In the genomic region with DNA sequence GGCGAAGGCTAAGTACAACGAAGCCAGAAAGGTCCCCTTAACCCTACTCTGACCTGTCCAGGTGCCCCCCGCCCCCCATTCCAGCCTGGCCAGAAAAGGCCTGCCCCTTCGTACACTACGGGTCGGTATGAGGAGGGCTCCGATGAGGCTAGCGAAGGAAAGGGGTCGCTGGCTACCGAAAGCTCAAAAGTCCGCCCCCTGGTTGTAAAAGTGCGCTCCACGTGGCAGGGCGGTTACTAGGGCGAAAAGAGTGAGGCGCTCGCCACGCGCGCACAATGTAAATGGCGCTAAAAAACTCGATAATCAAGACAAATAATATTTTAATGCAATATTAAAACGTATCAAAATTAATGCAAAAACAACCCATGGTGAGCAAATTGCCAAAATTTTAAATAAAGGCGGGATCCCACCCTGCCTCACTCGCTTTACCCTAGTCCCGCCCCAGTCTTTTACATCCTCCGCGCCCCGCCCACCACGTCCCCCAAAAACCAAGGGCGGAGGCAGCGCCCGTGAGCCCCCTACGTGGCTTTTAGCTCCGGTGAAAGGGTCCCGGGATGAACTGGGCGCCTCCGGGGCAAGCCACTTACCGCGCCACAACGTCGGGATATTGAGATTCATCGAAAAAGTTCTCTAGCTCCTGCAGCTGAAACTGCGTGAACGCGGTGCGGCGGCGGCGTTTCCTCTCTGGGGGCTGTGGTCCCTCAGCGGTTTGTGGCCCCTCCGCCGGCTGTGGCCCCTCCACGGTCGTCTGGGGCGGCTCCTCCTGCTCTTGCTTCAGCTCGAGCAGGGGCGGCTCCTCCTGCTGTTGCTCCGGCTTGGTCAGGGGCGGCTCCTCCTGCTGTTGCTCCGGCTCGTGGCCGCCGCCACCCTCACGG, we compare ENCODE assay signal across 11 cellular contexts. TPM values are rescaled to one million over a fixed set of nuclear protein-coding genes. Genes with fewer than 3 reads are reported as not detected.
DNase-seq lines count a peak whose midpoint lies in the region; ATAC-seq and TF ChIP-seq lines count a peak whose summit lies in the region.
"Had no signal": no experiment of that assay in that cellular context is flagged by ENCODE, and none has a peak within 500 bp of the region (broad histone marks: within the 10 kb centered on the region; RNA-seq: fewer than 3 reads in every experiment).

No MANE protein-coding gene starts in this region.

- H3K79me2 ChIP-seq in GM23338 (replicated peaks; ENCODE audit: insufficient read depth): no peaks in the 10 kb centered on the region
- H3K79me2 ChIP-seq in SK-N-SH (ENCODE audit: insufficient read depth): no peaks in the 10 kb centered on the region

- H3K27me3 ChIP-seq in GM23338 (ENCODE audit: insufficient read depth) (peaks cover 96% of the 10 kb centered on the region), SK-N-SH (ENCODE audit: insufficient read depth) (peaks cover 55% of the 10 kb centered on the region), esophagus muscularis mucosa (peaks cover 0 to 44% (median 9%) of the 10 kb centered on the region in 4 donors), upper lobe of right lung (peaks cover 12% of the 10 kb centered on the region)

- ATAC-seq in GM23338: peak; percentile 53
- no peak for ATAC-seq in upper lobe of right lung
- ATAC-seq: HCT116, left ventricle myocardium superior had no signal

- H3K9me2 ChIP-seq in GM23338 (ENCODE audit: insufficient read depth): no peaks in the 10 kb centered on the region
- no peaks in the 10 kb centered on the region for H3K9me2 ChIP-seq in SK-N-SH

- peaks cover 81% of the 10 kb centered on the region for H3K27me3 Mint-ChIP-seq in GM23338 (ENCODE audit: insufficient read depth, low read depth, poor library complexity)

- H2AFZ ChIP-seq in GM23338 (no peak overlapping the region), SK-N-SH (ENCODE audit: low read depth) (no peak overlapping the region)

- TF ChIP-seq POLR2A in esophagus muscularis mucosa (IDR thresholded peaks at IDR 0.05; ENCODE audit: low read depth): no peak

- H3K9ac ChIP-seq in SK-N-SH: no peak overlapping the region

- POLR2A ChIA-PET in SK-N-SH (lab: Yijun Ruan, JAX): no interaction called here

- no peak overlapping the region for H3K27ac Mint-ChIP-seq in GM23338

- H3K4me2 ChIP-seq in GM23338 (peak overlapping the region; percentile 74), SK-N-SH (no peak overlapping the region)

- CTCF ChIA-PET in SK-N-SH (lab: Yijun Ruan, JAX): interaction anchor here (1.3 to 2.1 kb wide), 3 partner anchors 12 to 141 kb away, joined by 3 to 8 read pairs (median 4); no protein-coding TSS in a partner anchor

- H3K4me1 ChIP-seq in GM23338 (ENCODE audit: insufficient read depth) (peaks cover 4% of the 10 kb centered on the region; the same call in 1 of the 2 replicates), SK-N-SH (ENCODE audit: control insufficient read depth in 1 of 2, insufficient read depth in 2 of 2, low read depth in 1 of 2, low read length in 1 of 2) (no peaks in the 10 kb centered on the region), esophagus muscularis mucosa (peaks cover 4 to 23% (median 19%) of the 10 kb centered on the region in 4 donors), upper lobe of right lung (no peaks in the 10 kb centered on the region)

- DNase-seq in GM23338 (ENCODE audit: low spot score) (peak; percentile 64), SK-N-SH (peak; percentile 34), esophagus muscularis mucosa (ENCODE audit: extremely low spot score) (no peak), retina (peak; percentile 40), SW 1271 (lab: John Stamatoyannopoulos, UW) (no peak), foreskin melanocyte (no peak), upper lobe of right lung (no peak)
- DNase-seq: Karpas-422, left ventricle myocardium superior, SHP77 treated with DMSO at 0.1 percent for 48 hours had no signal

- H4K20me1 ChIP-seq in GM23338 (replicated peaks; ENCODE audit: insufficient read depth) (no peaks in the 10 kb centered on the region; the same call in 1 of the 2 replicates), SK-N-SH (ENCODE audit: insufficient read depth) (no peaks in the 10 kb centered on the region)

- no peak for TF ChIP-seq EP300 in SK-N-SH (IDR thresholded peaks at IDR 0.05; ENCODE audit: borderline replicate concordance in 1 of 2, low read depth in 1 of 2, low read length in 1 of 2)
- TF ChIP-seq EP300 in esophagus muscularis mucosa (IDR thresholded peaks at IDR 0.05): no peak

- H3F3A ChIP-seq in GM23338 (replicated peaks; ENCODE audit: low read depth): no peaks in the 10 kb centered on the region
- no peaks in the 10 kb centered on the region for H3F3A ChIP-seq in SK-N-SH (replicated peaks; ENCODE audit: insufficient read depth)

- no peak for TF ChIP-seq RAD21 in SK-N-SH (IDR thresholded peaks at IDR 0.05; ENCODE audit: low read length)

- H3K4me3 ChIP-seq in GM23338 (peak overlapping the region; percentile 55), SK-N-SH (ENCODE audit: low read depth in 2 of 2, low read length in 1 of 2) (no peak overlapping the region), esophagus muscularis mucosa (peak overlapping the region; percentile 5 to 27 (median 22)), upper lobe of right lung (no peak overlapping the region)

- H3K36me3 ChIP-seq in GM23338 (ENCODE audit: insufficient read depth) (no peaks in the 10 kb centered on the region), SK-N-SH (replicated peaks in 1 of 2; ENCODE audit: control insufficient read depth in 1 of 2, insufficient read depth in 2 of 2, low read length in 1 of 2) (no peaks in the 10 kb centered on the region), esophagus muscularis mucosa (no peaks in the 10 kb centered on the region), upper lobe of right lung (no peaks in the 10 kb centered on the region)

- H3K9me3 Mint-ChIP-seq in GM23338: no peaks in the 10 kb centered on the region

- 27% methylated on average over 45 of the region's 65 CpGs for WGBS in SK-N-SH (ENCODE audit: low lambda C conversion rate)
- 47% methylated on average over 56 of the region's 65 CpGs for WGBS in esophagus muscularis mucosa

- peak overlapping the region; percentile 72 for H3K4me3 Mint-ChIP-seq in GM23338

- H3K9me3 ChIP-seq in SK-N-SH (no peaks in the 10 kb centered on the region), esophagus muscularis mucosa (no peaks in the 10 kb centered on the region), upper lobe of right lung (no peaks in the 10 kb centered on the region)

- H3K4me1 Mint-ChIP-seq in GM23338: peaks cover 12% of the 10 kb centered on the region; the same call in 2 of the 3 replicates

- H3K36me3 Mint-ChIP-seq in GM23338 (ENCODE audit: low read depth): no peaks in the 10 kb centered on the region

- TF ChIP-seq CTCF in GM23338 (conservative IDR thresholded peaks at IDR 0.05; ENCODE audit: low read depth in 2 of 2) (peak; percentile 36 to 44), SK-N-SH (IDR thresholded peaks at IDR 0.05) (no peak), esophagus muscularis mucosa (IDR thresholded peaks at IDR 0.05) (no peak), upper lobe of right lung (IDR thresholded peaks at IDR 0.05) (no peak)

- no peak overlapping the region for H3K27ac ChIP-seq in GM23338 (ENCODE audit: low read depth)
- no peak overlapping the region for H3K27ac ChIP-seq in SK-N-SH (ENCODE audit: low read depth in 2 of 2, low read length in 1 of 2)
- H3K27ac ChIP-seq in esophagus muscularis mucosa (replicated peaks in 1 of 4): no peak overlapping the region
- no peak overlapping the region for H3K27ac ChIP-seq in upper lobe of right lung

- intact Hi-C loops in esophagus muscularis mucosa (cut with DNase I) (no loop called here), upper lobe of right lung (cut with DNase I) (no loop called here)

TF ChIP-seq in GM23338, 12 proteins besides CTCF, POLR2A, EP300 and RAD21:
- TF ChIP-seq ZNF114 (CRISPR knock-in tag; IDR thresholded peaks at IDR 0.05) (no peak), CREB1 (CRISPR knock-in tag; IDR thresholded peaks at IDR 0.05; ENCODE audit: low read depth) (no peak), JUNB (IDR thresholded peaks at IDR 0.05; ENCODE audit: unreplicated experiment) (no peak), EZH2 (IDR thresholded peaks at IDR 0.05; ENCODE audit: low read depth, unreplicated experiment) (peak; percentile 39), EZH2phosphoT487 (IDR thresholded peaks at IDR 0.05; ENCODE audit: unreplicated experiment) (no peak)

TF ChIP-seq in SK-N-SH, 30 proteins besides CTCF, POLR2A, EP300 and RAD21:
- TF ChIP-seq TCF12 (IDR thresholded peaks at IDR 0.05): no peak
- no peak for TF ChIP-seq FOXM1 (IDR thresholded peaks at IDR 0.05; ENCODE audit: low read depth)
- 0 out of 2 replicates have a peak, but pooled peaks have one; percentile 14 for TF ChIP-seq EZH2phosphoT487 (IDR thresholded peaks at IDR 0.05; ENCODE audit: borderline replicate concordance, low read depth)

RNA-seq across cellular contexts. Expression of a gene that starts 0.9 kb away (rescaled TPM):
- not detected in 2 replicates for total RNA-seq in GM23338 (2014; rRNA removed; shearing (Covaris generic))
- polyA plus RNA-seq in GM23338 (2016; fragmentation: Nextera tagmentation; extraction: Ambion mirVana) (not detected in 2 replicates), SK-N-SH (2012; rRNA removed) (not detected in 2 replicates)
- polyA plus RNA-seq in SK-N-SH (2012; cell fraction: cytosol; rRNA removed): not detected in 2 replicates
- not detected in 2 replicates for polyA plus RNA-seq in SK-N-SH (2012; cell fraction: nucleus; rRNA removed)
- total RNA-seq in esophagus muscularis mucosa (not detected), upper lobe of right lung (not detected)
- total RNA-seq: left ventricle myocardium superior had no signal

Comparison
In these comparisons a context has a peak if more than half of its experiments do, and no peak if none do; other contexts are left out.
1. DNase-seq: peak in GM23338 (single experiment), SK-N-SH (single experiment) and retina (single experiment); none in esophagus muscularis mucosa (single experiment), SW 1271 (0 of 2), foreskin melanocyte (single experiment) and upper lobe of right lung (single experiment).
2. H3K4me3 ChIP-seq: peak in GM23338 (single experiment) and esophagus muscularis mucosa (4 of 4); none in SK-N-SH (0 of 2) and upper lobe of right lung (single experiment).
3. CTCF ChIP-seq: peak in GM23338 (2 of 2); none in SK-N-SH (single experiment), esophagus muscularis mucosa (0 of 3) and upper lobe of right lung (single experiment).